24 cellular contexts compared by ENCODE assay signal in the genomic region with DNA sequence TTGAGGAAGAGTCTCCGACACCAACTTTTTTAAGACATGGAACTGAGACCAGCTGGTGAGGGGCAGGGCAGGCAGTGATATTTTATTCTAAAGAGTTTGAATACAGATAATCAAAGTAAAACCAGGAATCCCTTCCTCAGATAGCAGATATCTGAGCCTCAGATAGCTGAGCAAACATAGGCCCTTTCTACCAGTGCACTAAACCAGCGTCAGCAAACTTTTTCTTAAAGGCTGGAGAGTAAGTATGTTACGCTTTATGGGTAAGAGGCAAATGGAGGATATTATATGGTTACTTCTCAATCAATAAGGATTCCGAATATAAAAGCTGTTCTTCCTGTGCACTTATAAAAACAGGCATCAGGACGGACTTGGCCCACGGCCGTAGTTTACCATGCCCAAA.
"Had no signal": no experiment of that assay in that cellular context is flagged by ENCODE, and none has a peak within 500 bp of the region (broad histone marks: within the 10 kb centered on the region; RNA-seq: fewer than 3 reads in every experiment).

No MANE protein-coding gene starts in this region.

- H3K27me3 Mint-ChIP-seq: IgD-negative memory B cell had no signal

- H3K4me1 Mint-ChIP-seq: IgD-negative memory B cell had no signal

- DNase-seq: Kasumi-1; MM.1S; NCI-H1092 treated with DMSO at 0.1 percent for 48 hours; NCI-H1436; NCI-H187; NCI-H2029; NCI-H2081 treated with DMSO at 0.1 percent for 48 hours; NCI-H2171; NCI-H226; NCI-H446; NCI-H510A; NCI-H524 treated with DMSO at 0.1 percent for 48 hours; NCI-H69; NCI-H774; NK-92 treated with Interleukin-12 subunit alpha and Interleukin-12 subunit beta, amount 100 ng/mL, for 24 hours; PC-3; SHP77; SK-N-SH had no signal

- H3K9ac ChIP-seq: KMS-11, SK-N-SH had no signal

- H3K4me3 Mint-ChIP-seq: IgD-negative memory B cell had no signal

- H3K27ac ChIP-seq: KMS-11, RWPE1 had no signal

- H3K4me2 ChIP-seq: KMS-11, SK-N-SH had no signal

- H3K9me2 ChIP-seq: SK-N-SH had no signal

- H3K4me3 ChIP-seq: K562 had no signal

- ATAC-seq: HepG2, K562, Panc1, PC-3 had no signal
